In genomic region chr2:129006135-129006885, GRCh38 we compare ENCODE assay signal across 13 cellular contexts.
"Had no signal": no experiment of that assay in that cellular context is flagged by ENCODE, and none has a peak within 500 bp of the region (broad histone marks: within the 10 kb centered on the region; RNA-seq: fewer than 3 reads in every experiment).

No MANE protein-coding gene starts in this region.

- H3K36me3 ChIP-seq: heart left ventricle, left ventricle myocardium inferior, thoracic aorta had no signal

- H3K27ac ChIP-seq: heart left ventricle, left ventricle myocardium inferior, thoracic aorta had no signal

- H3K9me3 ChIP-seq: heart left ventricle, left ventricle myocardium inferior, thoracic aorta had no signal

- H3K4me1 ChIP-seq: heart left ventricle, left ventricle myocardium inferior had no signal

- DNase-seq: activated CD4-positive, alpha-beta T cell treated with anti-CD3 and anti-CD28 coated beads for 48 hours; activated CD8-positive, alpha-beta memory T cell treated with anti-CD3 and anti-CD28 coated beads, Interleukin-2, amount 50 U/mL, for 48 hours; activated CD8-positive, alpha-beta T cell treated with anti-CD3 and anti-CD28 coated beads, Interleukin-2, amount 10 ng/mL, durations not matched to agents 7 days and 5 days; activated naive CD8-positive, alpha-beta T cell treated with anti-CD3 and anti-CD28 coated beads, Interleukin-2, amount 50 U/mL, for 24 hours; heart left ventricle; islet precursor cell; left ventricle myocardium inferior; nephron progenitor cell; stimulated activated CD4-positive, alpha-beta T cell treated with anti-CD3 and anti-CD28 coated beads, Interleukin-15, amount 100 ng/mL, for 24 hours; stimulated activated CD4-positive, alpha-beta T cell treated with anti-CD3 and anti-CD28 coated beads, Interleukin-4, amount 100 ng/mL, for 24 hours; stimulated activated naive CD8-positive, alpha-beta T cell treated with anti-CD3 and anti-CD28 coated beads, Interleukin-15, amount 100 ng/mL, for 72 hours had no signal

- H3K4me3 ChIP-seq: heart left ventricle, left ventricle myocardium inferior, thoracic aorta had no signal

- ATAC-seq: activated CD8-positive, alpha-beta T cell treated with anti-CD3 and anti-CD28 coated beads, Interleukin-2, amount 10 ng/mL, durations not matched to agents 7 days and 5 days; activated naive CD8-positive, alpha-beta T cell treated with anti-CD3 and anti-CD28 coated beads, Interleukin-2, amount 50 U/mL, for 24 hours; heart left ventricle; stimulated activated naive CD8-positive, alpha-beta T cell treated with anti-CD3 and anti-CD28 coated beads, Interleukin-15, amount 100 ng/mL, for 72 hours; WTC11 had no signal
